Comparison of ENCODE assay signal across 1 cellular context in the genomic region with DNA sequence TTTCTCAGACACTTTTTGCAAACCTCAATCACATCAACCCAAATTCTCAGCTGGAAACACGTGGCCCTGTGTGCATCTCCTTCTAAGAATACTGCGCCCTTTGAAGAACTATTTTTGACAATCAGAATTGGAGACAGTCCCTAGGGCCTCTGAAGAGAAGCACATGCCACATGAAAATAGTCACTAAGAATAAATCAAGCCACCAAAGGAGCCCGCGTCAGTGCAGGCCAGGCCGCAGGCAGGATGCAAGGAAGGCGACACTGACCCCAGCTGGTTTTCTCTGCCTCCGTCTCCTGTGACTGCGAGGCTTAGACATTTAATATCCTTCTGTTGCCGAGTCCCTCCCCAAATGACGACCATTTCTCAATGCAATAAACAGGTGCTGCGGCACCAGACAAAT.
TF ChIP-seq lines count a peak whose summit lies in the region.

No MANE protein-coding gene starts in this region.

TF ChIP-seq in H1, 55 proteins besides CTCF, POLR2A, EP300 and RAD21:
- TF ChIP-seq HDAC2 (IDR thresholded peaks at IDR 0.05; ENCODE audit: borderline replicate concordance in 1 of 2, low read depth in 2 of 2, low read length in 2 of 2) (no peak), BACH1 (IDR thresholded peaks at IDR 0.05; ENCODE audit: low read length) (no peak), RNF2 (IDR thresholded peaks at IDR 0.05; ENCODE audit: borderline replicate concordance, low read depth, low read length, missing control alignments, poor library complexity, severe bottlenecking) (no peak), SP4 (IDR thresholded peaks at IDR 0.05; ENCODE audit: low read length) (no peak), NRF1 (IDR thresholded peaks at IDR 0.05; ENCODE audit: low read depth, low read length) (no peak), RFX5 (IDR thresholded peaks at IDR 0.05; ENCODE audit: borderline replicate concordance, low read depth, low read length) (no peak)
